8 cellular contexts compared by ENCODE assay signal in genomic region chr3:182909318-182910040, GRCh38.
DNase-seq lines count a peak whose midpoint lies in the region; ATAC-seq and TF ChIP-seq lines count a peak whose summit lies in the region.

No MANE protein-coding gene starts in this region.

- DNase-seq in activated T-cell treated with anti-CD3 and anti-CD28 coated beads, Interleukin-2, amount 50 U/mL, for 72 hours = no peak
- no peak for DNase-seq in activated T-cell treated with anti-CD3 and anti-CD28 coated beads for 4 hours
- peak; percentile 25 for DNase-seq in NCI-H146 (lab: John Stamatoyannopoulos, UW)
- peak in 2 of 10 donors; percentile 32 to 47 for DNase-seq in dorsolateral prefrontal cortex
- DNase-seq in gastrocnemius medialis = no peak
- DNase-seq in activated CD4-positive, alpha-beta T cell treated with anti-CD3 and anti-CD28 coated beads, Interleukin-2, amount 10 ng/mL, durations not matched to agents 24 days and 14 days = no peak
- DNase-seq in mucosa of descending colon = no peak

- intact Hi-C loops in dorsolateral prefrontal cortex (cut with DNase I) (loop anchor here (5.0 to 10.0 kb wide), 3 partner anchors 65 to 185 kb away; partner anchors contain the start of genes MCCC1 (in 2 of the 2) and DCUN1D1 (in 1 of the 2)), gastrocnemius medialis (cut with DNase I; ENCODE audit: low total_unique reads) (no loop called here), mucosa of descending colon (cut with DNase I, micrococcal nuclease) (no loop called here)
- intact Hi-C loops in activated CD4-positive, alpha-beta T cell treated with anti-CD3 and anti-CD28 coated beads, Interleukin-2, amount 10 ng/mL, durations not matched to agents 24 days and 14 days (cut with micrococcal nuclease) = loop anchor here (1.0 to 5.0 kb wide), 2 partner anchors 58 to 190 kb away; partner anchors contain the start of gene MCCC1

- peaks cover 52% of the 10 kb centered on the region for H3K4me1 Mint-ChIP-seq in activated T-cell treated with anti-CD3 and anti-CD28 coated beads, Interleukin-2, amount 50 U/mL, for 72 hours (ENCODE audit: low read depth)
- peaks cover 35% of the 10 kb centered on the region for H3K4me1 Mint-ChIP-seq in activated CD4-positive, alpha-beta T cell treated with anti-CD3 and anti-CD28 coated beads, Interleukin-2, amount 10 ng/mL, durations not matched to agents 24 days and 14 days

- H3K27me3 ChIP-seq in dorsolateral prefrontal cortex (no peaks in the 10 kb centered on the region), gastrocnemius medialis (no peaks in the 10 kb centered on the region)

- H3K36me3 ChIP-seq in gastrocnemius medialis (peaks cover 0 to 25% of the 10 kb centered on the region in 2 donors), mucosa of descending colon (ENCODE audit: low read depth) (no peaks in the 10 kb centered on the region)

- peaks cover 3 to 13% of the 10 kb centered on the region in 2 donors for H3K4me1 ChIP-seq in gastrocnemius medialis
- no peaks in the 10 kb centered on the region for H3K4me1 ChIP-seq in mucosa of descending colon (ENCODE audit: low read depth)

- in situ Hi-C loops in gastrocnemius medialis (cut with MboI; ENCODE audit: low sequenced_read_pairs in 4 of 4) = no loop called here

- peak in 55 of 56 donors; percentile 26 to 71 (median 56) for TF ChIP-seq CTCF in dorsolateral prefrontal cortex (IDR thresholded peaks at IDR 0.05 in 54 of 56, conservative IDR thresholded peaks at IDR 0.05 in 2 of 56; ENCODE audit: low read depth in 1 of 56, partially characterized antibody in 56 of 56)
- TF ChIP-seq CTCF in gastrocnemius medialis (IDR thresholded peaks at IDR 0.05 in 4 of 5, conservative IDR thresholded peaks at IDR 0.05 in 1 of 5) = peak; percentile 13 to 58 (median 40)
- no peak for TF ChIP-seq CTCF in mucosa of descending colon (IDR thresholded peaks at IDR 0.05)

- H3K4me3 ChIP-seq in dorsolateral prefrontal cortex (no peak overlapping the region), gastrocnemius medialis (no peak overlapping the region), mucosa of descending colon (no peak overlapping the region)

- no peaks in the 10 kb centered on the region for H3K27me3 Mint-ChIP-seq in activated T-cell treated with anti-CD3 and anti-CD28 coated beads, Interleukin-2, amount 50 U/mL, for 72 hours (ENCODE audit: low read depth)
- H3K27me3 Mint-ChIP-seq in activated CD4-positive, alpha-beta T cell treated with anti-CD3 and anti-CD28 coated beads, Interleukin-2, amount 10 ng/mL, durations not matched to agents 24 days and 14 days = no peaks in the 10 kb centered on the region

- peak overlapping the region in 15 of 59 donors; percentile 4 to 49 (median 28) for H3K27ac ChIP-seq in dorsolateral prefrontal cortex
- no peak overlapping the region for H3K27ac ChIP-seq in gastrocnemius medialis

- no peaks in the 10 kb centered on the region for H3K9me3 Mint-ChIP-seq in activated T-cell treated with anti-CD3 and anti-CD28 coated beads, Interleukin-2, amount 50 U/mL, for 72 hours
- H3K9me3 Mint-ChIP-seq in activated CD4-positive, alpha-beta T cell treated with anti-CD3 and anti-CD28 coated beads, Interleukin-2, amount 10 ng/mL, durations not matched to agents 24 days and 14 days = no peaks in the 10 kb centered on the region

- peaks cover 0 to 3% of the 10 kb centered on the region in 2 donors for H3K36me3 Mint-ChIP-seq in activated T-cell treated with anti-CD3 and anti-CD28 coated beads, Interleukin-2, amount 50 U/mL, for 72 hours (ENCODE audit: insufficient read depth in 2 of 2)
- peaks cover 23% of the 10 kb centered on the region for H3K36me3 Mint-ChIP-seq in activated CD4-positive, alpha-beta T cell treated with anti-CD3 and anti-CD28 coated beads, Interleukin-2, amount 10 ng/mL, durations not matched to agents 24 days and 14 days (ENCODE audit: low read depth)

- peak overlapping the region; percentile 17 for H3K27ac Mint-ChIP-seq in activated T-cell treated with anti-CD3 and anti-CD28 coated beads, Interleukin-2, amount 50 U/mL, for 72 hours
- no peak overlapping the region for H3K27ac Mint-ChIP-seq in activated CD4-positive, alpha-beta T cell treated with anti-CD3 and anti-CD28 coated beads, Interleukin-2, amount 10 ng/mL, durations not matched to agents 24 days and 14 days

- H3K9me3 ChIP-seq in gastrocnemius medialis = no peaks in the 10 kb centered on the region
- no peaks in the 10 kb centered on the region for H3K9me3 ChIP-seq in mucosa of descending colon

- no peak for ATAC-seq in activated T-cell treated with anti-CD3 and anti-CD28 coated beads, Interleukin-2, amount 50 U/mL, for 72 hours (replicated peaks in 1 of 2)
- ATAC-seq in gastrocnemius medialis (peak in 1 of 2 donors; percentile 18), GM19324 (IDR thresholded peaks at IDR 0.05; ENCODE audit: low FRiP score, unreplicated experiment) (no peak), mucosa of descending colon (no peak)

- TF ChIP-seq POLR2A in gastrocnemius medialis (IDR thresholded peaks at IDR 0.05) = no peak

- no peak overlapping the region for H3K4me3 Mint-ChIP-seq in activated T-cell treated with anti-CD3 and anti-CD28 coated beads, Interleukin-2, amount 50 U/mL, for 72 hours
- H3K4me3 Mint-ChIP-seq in activated CD4-positive, alpha-beta T cell treated with anti-CD3 and anti-CD28 coated beads, Interleukin-2, amount 10 ng/mL, durations not matched to agents 24 days and 14 days = no peak overlapping the region

Comparison
In these comparisons a context has a peak if more than half of its experiments do, and no peak if none do; other contexts are left out.
1. intact Hi-C loops: an anchor here in dorsolateral prefrontal cortex (5.0 to 10.0 kb wide) and activated CD4-positive, alpha-beta T cell treated with anti-CD3 and anti-CD28 coated beads, Interleukin-2, amount 10 ng/mL, durations not matched to agents 24 days and 14 days (1.0 to 5.0 kb wide); none called in gastrocnemius medialis and mucosa of descending colon.